8 cellular contexts compared by ENCODE assay signal in the genomic region with DNA sequence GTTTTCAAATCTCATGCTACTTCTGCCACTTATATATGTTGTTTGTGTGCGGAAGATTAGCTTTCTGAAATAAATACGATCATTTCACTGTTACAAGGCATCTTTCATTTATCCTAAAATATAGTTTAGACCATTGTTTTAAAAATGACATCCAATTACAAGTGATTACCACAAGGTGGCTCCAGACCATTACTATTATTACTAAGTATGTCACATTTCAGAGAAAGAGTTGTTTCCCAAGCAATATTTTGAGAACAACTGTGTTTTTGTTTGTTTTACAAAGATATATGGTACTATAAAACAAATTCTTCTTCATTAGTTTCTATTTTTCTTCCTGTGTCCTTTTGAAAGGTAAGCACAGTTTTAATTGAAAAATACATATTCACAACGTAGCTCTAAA.
DNase-seq lines count a peak whose midpoint lies in the region; ATAC-seq and TF ChIP-seq lines count a peak whose summit lies in the region.

No MANE protein-coding gene starts in this region.

- H3K9me3 Mint-ChIP-seq in CD4-positive, alpha-beta T cell: no peaks in the 10 kb centered on the region
- H3K9me3 Mint-ChIP-seq in progenitor cell of endocrine pancreas (ENCODE audit: low read depth): no peaks in the 10 kb centered on the region

- no peak overlapping the region for H3K9ac ChIP-seq in OCI-LY1 (ENCODE audit: low read length)

- H3K36me3 ChIP-seq in OCI-LY1 (ENCODE audit: insufficient read depth, low read length): no peaks in the 10 kb centered on the region

- no peaks in the 10 kb centered on the region for H3K4me1 ChIP-seq in OCI-LY1 (ENCODE audit: insufficient read depth, low read length, severe bottlenecking)

- TF ChIP-seq CTCF in CD4-positive, alpha-beta T cell (IDR thresholded peaks at IDR 0.05): peak; percentile 80
- peak; percentile 78 for TF ChIP-seq CTCF in OCI-LY1 (IDR thresholded peaks at IDR 0.05; ENCODE audit: low read length)
- peak; percentile 40 for TF ChIP-seq CTCF in epithelial cell of esophagus (IDR thresholded peaks at IDR 0.05; ENCODE audit: insufficient read depth, low read depth, low read length, missing control alignments)
- peak; percentile 77 for TF ChIP-seq CTCF in progenitor cell of endocrine pancreas (IDR thresholded peaks at IDR 0.05; ENCODE audit: unreplicated experiment)

- peaks cover 5% of the 10 kb centered on the region for H3K27me3 ChIP-seq in CD4-positive, alpha-beta T cell (ENCODE audit: control insufficient read depth, insufficient read depth, low read length)
- no peaks in the 10 kb centered on the region for H3K27me3 ChIP-seq in OCI-LY1 (ENCODE audit: insufficient read depth, low read length)

- H3K4me2 ChIP-seq in OCI-LY1 (ENCODE audit: low read length): no peak overlapping the region

- no peaks in the 10 kb centered on the region for H3K9me3 ChIP-seq in CD4-positive, alpha-beta T cell (ENCODE audit: control insufficient read depth, low read length)
- H3K9me3 ChIP-seq in OCI-LY1 (ENCODE audit: low read length): no peaks in the 10 kb centered on the region

- H3K4me3 ChIP-seq in OCI-LY1 (ENCODE audit: low read depth, low read length, poor library complexity, severe bottlenecking) (no peak overlapping the region), epithelial cell of esophagus (ENCODE audit: low read length) (no peak overlapping the region)

- DNase-seq in CD4-positive, alpha-beta T cell: no peak
- DNase-seq in H4 (ENCODE audit: low spot score) (peak; percentile 61), epithelial cell of esophagus (ENCODE audit: low read depth) (peak; percentile 57), progenitor cell of endocrine pancreas (ENCODE audit: low spot score, unreplicated experiment) (no peak)

- H3F3A ChIP-seq in OCI-LY1 (ENCODE audit: insufficient read depth, low read length): no peaks in the 10 kb centered on the region

- H2AFZ ChIP-seq in OCI-LY1 (ENCODE audit: low read length): no peak overlapping the region

- no peak overlapping the region for H3K27ac Mint-ChIP-seq in CD4-positive, alpha-beta T cell
- H3K27ac Mint-ChIP-seq in progenitor cell of endocrine pancreas: no peak overlapping the region

- H3K36me3 Mint-ChIP-seq in CD4-positive, alpha-beta T cell (ENCODE audit: low read depth): no peaks in the 10 kb centered on the region
- no peaks in the 10 kb centered on the region for H3K36me3 Mint-ChIP-seq in progenitor cell of endocrine pancreas (ENCODE audit: insufficient read depth)

- no peak overlapping the region for H3K27ac ChIP-seq in CD4-positive, alpha-beta T cell (ENCODE audit: low read depth, low read length)
- no peak overlapping the region for H3K27ac ChIP-seq in OCI-LY1 (ENCODE audit: low read depth, low read length, poor library complexity, severe bottlenecking)

- POLR2A ChIA-PET in CD4-positive, alpha-beta T cell (lab: Charles Lee): no interaction called here

- intact Hi-C loops in CD4-positive, alpha-beta T cell (cut with DNase I, micrococcal nuclease): loop anchor here (1.0 to 10.0 kb wide), 8 partner anchors 569 to 1226 kb away; no protein-coding TSS in a partner anchor

- no peaks in the 10 kb centered on the region for H4K20me1 ChIP-seq in OCI-LY1 (ENCODE audit: insufficient read depth, low read length)

- H3K4me3 Mint-ChIP-seq in CD4-positive, alpha-beta T cell: no peak overlapping the region
- no peak overlapping the region for H3K4me3 Mint-ChIP-seq in progenitor cell of endocrine pancreas (ENCODE audit: low read depth)

- peaks cover 13% of the 10 kb centered on the region for H3K27me3 Mint-ChIP-seq in CD4-positive, alpha-beta T cell
- H3K27me3 Mint-ChIP-seq in progenitor cell of endocrine pancreas: no peaks in the 10 kb centered on the region

- no peaks in the 10 kb centered on the region for H3K79me2 ChIP-seq in OCI-LY1 (ENCODE audit: insufficient read depth, low read length)

- CTCF ChIA-PET in CD4-positive, alpha-beta T cell (lab: Charles Lee): interaction anchor here (1.0 to 1.3 kb wide), 2 partner anchors 580 to 743 kb away, joined by 3 to 8 read pairs; no protein-coding TSS in a partner anchor

- H3K9me2 ChIP-seq in OCI-LY1 (ENCODE audit: low read depth, low read length): no peaks in the 10 kb centered on the region

- ATAC-seq in CD4-positive, alpha-beta T cell (ENCODE audit: poor library complexity): no peak
- ATAC-seq in GM21367 (IDR thresholded peaks at IDR 0.05; ENCODE audit: unreplicated experiment) (no peak), GM18873 (IDR thresholded peaks at IDR 0.05; ENCODE audit: low FRiP score, unreplicated experiment) (no peak), GM21381 (IDR thresholded peaks at IDR 0.05; ENCODE audit: unreplicated experiment) (no peak)

- no peaks in the 10 kb centered on the region for H3K4me1 Mint-ChIP-seq in CD4-positive, alpha-beta T cell (ENCODE audit: low read depth)
- no peaks in the 10 kb centered on the region for H3K4me1 Mint-ChIP-seq in progenitor cell of endocrine pancreas (ENCODE audit: low read depth)

Comparison
In these comparisons a context has a peak if more than half of its experiments do, and no peak if none do; other contexts are left out.
1. DNase-seq: peak in H4 (single experiment) and epithelial cell of esophagus (single experiment); none in CD4-positive, alpha-beta T cell (0 of 10) and progenitor cell of endocrine pancreas (single experiment).
2. Peak in every context shown above with its lines, with median percentiles within 50 percentile points of each other: CTCF ChIP-seq.